Comparison of ENCODE assay signal across 1 cellular context in the genomic region with DNA sequence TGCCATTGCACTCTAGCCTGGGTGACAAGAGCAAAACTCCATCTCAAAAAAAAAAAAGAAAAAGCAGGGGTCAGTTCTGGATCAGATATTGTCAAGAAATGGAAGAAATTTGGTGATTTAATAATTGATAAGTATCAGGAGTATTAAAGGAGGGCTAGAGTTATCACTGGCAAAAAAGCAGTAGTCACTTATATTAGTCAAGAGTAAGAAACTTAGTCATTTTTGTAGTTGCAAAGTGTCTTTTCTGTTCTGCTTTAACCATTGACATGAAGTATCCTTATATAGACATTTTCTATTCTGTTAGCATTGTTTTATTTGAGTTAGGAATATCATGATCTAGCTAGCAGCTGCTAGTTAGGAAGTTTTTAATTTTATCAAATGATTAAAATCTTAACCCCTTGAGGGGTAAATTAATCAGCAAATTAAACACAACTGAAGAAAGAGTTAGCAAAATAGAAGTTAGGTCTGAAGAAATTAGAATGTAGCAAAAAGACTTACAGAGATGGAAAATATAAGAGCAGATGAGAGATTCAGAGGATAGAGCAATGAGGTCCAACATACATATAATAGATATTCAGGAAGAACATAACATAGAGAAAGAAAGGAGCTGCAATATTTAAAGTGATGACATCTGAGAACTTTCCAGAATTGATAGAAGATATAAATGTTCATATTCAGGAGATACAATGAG.
TF ChIP-seq lines count a peak whose summit lies in the region.

No MANE protein-coding gene starts in this region.

TF ChIP-seq in SK-N-SH treated with all-trans-retinoic acid at 6 μM for 48 hours, 23 proteins besides CTCF, POLR2A, EP300 and RAD21 (continued from another document):
- TF ChIP-seq, protein P1, sequence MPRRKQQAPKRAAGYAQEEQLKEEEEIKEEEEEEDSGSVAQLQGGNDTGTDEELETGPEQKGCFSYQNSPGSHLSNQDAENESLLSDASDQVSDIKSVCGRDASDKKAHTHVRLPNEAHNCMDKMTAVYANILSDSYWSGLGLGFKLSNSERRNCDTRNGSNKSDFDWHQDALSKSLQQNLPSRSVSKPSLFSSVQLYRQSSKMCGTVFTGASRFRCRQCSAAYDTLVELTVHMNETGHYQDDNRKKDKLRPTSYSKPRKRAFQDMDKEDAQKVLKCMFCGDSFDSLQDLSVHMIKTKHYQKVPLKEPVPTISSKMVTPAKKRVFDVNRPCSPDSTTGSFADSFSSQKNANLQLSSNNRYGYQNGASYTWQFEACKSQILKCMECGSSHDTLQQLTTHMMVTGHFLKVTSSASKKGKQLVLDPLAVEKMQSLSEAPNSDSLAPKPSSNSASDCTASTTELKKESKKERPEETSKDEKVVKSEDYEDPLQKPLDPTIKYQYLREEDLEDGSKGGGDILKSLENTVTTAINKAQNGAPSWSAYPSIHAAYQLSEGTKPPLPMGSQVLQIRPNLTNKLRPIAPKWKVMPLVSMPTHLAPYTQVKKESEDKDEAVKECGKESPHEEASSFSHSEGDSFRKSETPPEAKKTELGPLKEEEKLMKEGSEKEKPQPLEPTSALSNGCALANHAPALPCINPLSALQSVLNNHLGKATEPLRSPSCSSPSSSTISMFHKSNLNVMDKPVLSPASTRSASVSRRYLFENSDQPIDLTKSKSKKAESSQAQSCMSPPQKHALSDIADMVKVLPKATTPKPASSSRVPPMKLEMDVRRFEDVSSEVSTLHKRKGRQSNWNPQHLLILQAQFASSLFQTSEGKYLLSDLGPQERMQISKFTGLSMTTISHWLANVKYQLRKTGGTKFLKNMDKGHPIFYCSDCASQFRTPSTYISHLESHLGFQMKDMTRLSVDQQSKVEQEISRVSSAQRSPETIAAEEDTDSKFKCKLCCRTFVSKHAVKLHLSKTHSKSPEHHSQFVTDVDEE (CRISPR knock-in tag; IDR thresholded peaks at IDR 0.05), result no peak
- TF ChIP-seq BACH2 (CRISPR knock-in tag; IDR thresholded peaks at IDR 0.05; ENCODE audit: borderline replicate concordance), result no peak
- TF ChIP-seq ZFP30 (CRISPR knock-in tag; IDR thresholded peaks at IDR 0.05), result peak; percentile 99
